ENCODE assay signal across 13 cellular contexts in genomic region chr9:131429121-131430012, GRCh38. TPM values are rescaled to one million over a fixed set of nuclear protein-coding genes. Genes with fewer than 3 reads are reported as not detected.
A peak's percentile ranks its signal among the peaks of the same experiment; 100 is the strongest.
DNase-seq lines count a peak whose midpoint lies in the region; ATAC-seq and TF ChIP-seq lines count a peak whose summit lies in the region.
"Had no signal": no experiment of that assay in that cellular context is flagged by ENCODE, and none has a peak within 500 bp of the region (broad histone marks: within the 10 kb centered on the region; RNA-seq: fewer than 3 reads in every experiment).

No MANE protein-coding gene starts in this region.

- H4K5ac ChIP-seq in IMR-90 (ENCODE audit: low read depth, low read length) = no peak overlapping the region

- H3K27ac ChIP-seq in IMR-90 (ENCODE audit: insufficient read depth, low read length) = no peak overlapping the region
- H3K27ac ChIP-seq in gastrocnemius medialis = no peak overlapping the region

- peaks cover 23 to 79% of the 10 kb centered on the region in 2 experiments for H3K79me1 ChIP-seq in IMR-90 (ENCODE audit: low read depth in 1 of 2, low read length in 2 of 2)

- no peak overlapping the region for H2BK15ac ChIP-seq in IMR-90 (ENCODE audit: low read depth, low read length)

- in situ Hi-C loops in IMR-90 (cut with MboI; ENCODE audit: low sequenced_read_pairs) = no loop called here
- in situ Hi-C loops in ACHN (cut with HindIII; ENCODE audit: low pct_ligation_motif_present, low pct_unique_long_range_greater_than_20kb, low sequenced_read_pairs) = no loop called here
- in situ Hi-C loops in gastrocnemius medialis (cut with MboI; ENCODE audit: low sequenced_read_pairs in 4 of 4) = no loop called here

- no peak overlapping the region for H3K4me3 ChIP-seq in IMR-90 (ENCODE audit: insufficient read depth, low read depth, low read length)
- no peak overlapping the region for H3K4me3 ChIP-seq in choroid plexus epithelial cell (ENCODE audit: low read depth, low read length)
- no peak overlapping the region for H3K4me3 ChIP-seq in gastrocnemius medialis

- H3K9me3 ChIP-seq in IMR-90 (ENCODE audit: control insufficient read depth, insufficient read depth, low read length) (no peaks in the 10 kb centered on the region), gastrocnemius medialis (no peaks in the 10 kb centered on the region)

- no peak overlapping the region; the same call in 1 of the 2 replicates for H2AK5ac ChIP-seq in IMR-90 (ENCODE audit: low read depth, low read length)

- TF ChIP-seq POLR2A in IMR-90 (IDR thresholded peaks at IDR 0.05; ENCODE audit: low read depth, low read length) (no peak), gastrocnemius medialis (IDR thresholded peaks at IDR 0.05) (no peak)

- POLR2A ChIA-PET in IMR-90 (lab: Charles Lee; ENCODE audit: unreplicated experiment) = no interaction called here

- H2AK9ac ChIP-seq in IMR-90 (replicated peaks; ENCODE audit: low read depth, low read length, poor library complexity) = no peak overlapping the region

- peaks cover 49% of the 10 kb centered on the region for H3K9me1 ChIP-seq in IMR-90 (ENCODE audit: insufficient read depth, low read length)

- 0 out of 2 replicates have a peak overlapping the region, but pooled peaks have one; percentile 3 for H3K23ac ChIP-seq in IMR-90 (ENCODE audit: low read depth, low read length)

- intact Hi-C loops in IMR-90 (cut with micrococcal nuclease) = loop anchor here (10.0 kb wide), 1 partner anchor 255 kb away; no protein-coding TSS in a partner anchor
- intact Hi-C loops in gastrocnemius medialis (cut with DNase I; ENCODE audit: low total_unique reads) = no loop called here

- TF ChIP-seq CTCF in IMR-90 (conservative IDR thresholded peaks at IDR 0.05; ENCODE audit: low read depth, low read length) = no peak
- TF ChIP-seq CTCF in choroid plexus epithelial cell (conservative IDR thresholded peaks at IDR 0.05; ENCODE audit: low read depth, low read length) = no peak
- TF ChIP-seq CTCF in osteocyte (IDR thresholded peaks at IDR 0.05) = no peak
- TF ChIP-seq CTCF in gastrocnemius medialis (IDR thresholded peaks at IDR 0.05 in 4 of 5, conservative IDR thresholded peaks at IDR 0.05 in 1 of 5) = no peak

- no peak for TF ChIP-seq RAD21 in IMR-90 (IDR thresholded peaks at IDR 0.05; ENCODE audit: low read length)

- H2BK20ac ChIP-seq in IMR-90 (ENCODE audit: low read depth, low read length) = no peak overlapping the region

- H4K20me1 ChIP-seq in IMR-90 (ENCODE audit: insufficient read depth, low read length) = peaks cover 86% of the 10 kb centered on the region

- WGBS in IMR-90 (ENCODE audit: extremely low coverage in 2 of 2, insufficient read length in 1 of 2), 2 experiments = no CpG with 5 or more reads among the region's 10 CpGs

- H4K8ac ChIP-seq in IMR-90 (ENCODE audit: low read depth in 2 of 2, low read length in 2 of 2) = no peak overlapping the region

- dilution Hi-C loops in IMR-90 (cut with HindIII; ENCODE audit: low sequenced_read_pairs, unreplicated experiment) = no loop called here

- peaks cover 30% of the 10 kb centered on the region for H3K36me3 Mint-ChIP-seq in T-helper 2 cell treated with Interferon-gamma antibody and Interleukin-4, amounts not matched to agents 5 μg/mL and 100 μg/mL, for 36 hours (ENCODE audit: low read depth)
- peaks cover 12% of the 10 kb centered on the region for H3K36me3 Mint-ChIP-seq in osteocyte (ENCODE audit: unreplicated experiment)

- no peak overlapping the region for H2BK5ac ChIP-seq in IMR-90 (ENCODE audit: low read depth, low read length, poor library complexity, severe bottlenecking)

- H3K9me3 Mint-ChIP-seq in T-helper 2 cell treated with Interferon-gamma antibody and Interleukin-4, amounts not matched to agents 5 μg/mL and 100 μg/mL, for 36 hours = no peaks in the 10 kb centered on the region
- H3K9me3 Mint-ChIP-seq in osteocyte (ENCODE audit: unreplicated experiment) = no peaks in the 10 kb centered on the region

- peak overlapping the region; percentile 28 for H3K27ac Mint-ChIP-seq in T-helper 2 cell treated with Interferon-gamma antibody and Interleukin-4, amounts not matched to agents 5 μg/mL and 100 μg/mL, for 36 hours
- H3K27ac Mint-ChIP-seq in osteocyte (ENCODE audit: unreplicated experiment) = peak overlapping the region; percentile 61

- no peaks in the 10 kb centered on the region for H3K27me3 Mint-ChIP-seq in T-helper 2 cell treated with Interferon-gamma antibody and Interleukin-4, amounts not matched to agents 5 μg/mL and 100 μg/mL, for 36 hours (ENCODE audit: low read depth)
- H3K27me3 Mint-ChIP-seq in osteocyte (ENCODE audit: unreplicated experiment) = no peaks in the 10 kb centered on the region

- H3K9ac ChIP-seq in IMR-90 (ENCODE audit: low read depth, low read length) = no peak overlapping the region

- H3K14ac ChIP-seq in IMR-90 (replicated peaks; ENCODE audit: low read depth, low read length) = peak overlapping the region; percentile 41; the same call in 1 of the 2 replicates

- H2BK120ac ChIP-seq in IMR-90 (ENCODE audit: low read depth, low read length) = no peak overlapping the region

- BruUV-seq in IMR-90 (replicated peaks; lab: Mats Ljungman, UMichigan) = no TSS peak

- CTCF ChIA-PET in IMR-90 (lab: Yijun Ruan, JAX) = interaction anchor here (0.5 kb wide), 1 partner anchor 25 kb away, joined by 5 read pairs; no protein-coding TSS in a partner anchor

- no peak overlapping the region for H2AFZ ChIP-seq in IMR-90 (replicated peaks; ENCODE audit: low read length, poor library complexity)

- DNase-seq in T-helper 2 cell treated with Interferon-gamma antibody and Interleukin-4, amounts not matched to agents 5 μg/mL and 100 μg/mL, for 36 hours (ENCODE audit: low spot score) = no peak
- no peak for DNase-seq in T-helper 2 cell
- peak; percentile 19 for DNase-seq in IMR-90
- peak; percentile 23 for DNase-seq in choroid plexus epithelial cell (ENCODE audit: low read depth)
- DNase-seq in osteocyte (ENCODE audit: extremely low spot score, unreplicated experiment) = no peak
- no peak for DNase-seq in ACHN
- DNase-seq in gastrocnemius medialis = no peak
- DNase-seq: activated gamma-delta T cell treated with Interleukin-2 at 50 U/mL for 16 hours, dermis blood vessel endothelial cell, kidney, NCI-H1105 treated with DMSO at 0.1 percent for 48 hours, NCI-H774 had no signal

- peaks cover 30% of the 10 kb centered on the region for H3K4me1 ChIP-seq in IMR-90 (ENCODE audit: control insufficient read depth, insufficient read depth, low read length)
- H3K4me1 ChIP-seq in gastrocnemius medialis = peaks cover 13 to 15% of the 10 kb centered on the region in 2 donors

- no peaks in the 10 kb centered on the region for H3K27me3 ChIP-seq in IMR-90 (ENCODE audit: control insufficient read depth, insufficient read depth, low read length)
- no peaks in the 10 kb centered on the region for H3K27me3 ChIP-seq in gastrocnemius medialis

- H3K4me2 ChIP-seq in IMR-90 (ENCODE audit: low read depth, low read length) = peak overlapping the region; percentile 38; the same call in 1 of the 2 replicates

- H3K4ac ChIP-seq in IMR-90 (ENCODE audit: low read depth, low read length) = peak overlapping the region; percentile 58; the same call in 1 of the 2 replicates

- H3K4me1 Mint-ChIP-seq in T-helper 2 cell treated with Interferon-gamma antibody and Interleukin-4, amounts not matched to agents 5 μg/mL and 100 μg/mL, for 36 hours (ENCODE audit: low read depth) = peaks cover 25% of the 10 kb centered on the region
- peaks cover 38% of the 10 kb centered on the region for H3K4me1 Mint-ChIP-seq in osteocyte (ENCODE audit: unreplicated experiment)

- H3K36me3 ChIP-seq in IMR-90 (ENCODE audit: control insufficient read depth, insufficient read depth, low read length) (peaks cover 21% of the 10 kb centered on the region), gastrocnemius medialis (peaks cover 0 to 26% of the 10 kb centered on the region in 2 donors)

- H3K56ac ChIP-seq in IMR-90 (ENCODE audit: extremely low read depth, insufficient read depth, low read length) = no peak overlapping the region

- no peak overlapping the region for H4K91ac ChIP-seq in IMR-90 (ENCODE audit: insufficient read depth, low read depth, low read length)

- no peak overlapping the region for H3K4me3 Mint-ChIP-seq in T-helper 2 cell treated with Interferon-gamma antibody and Interleukin-4, amounts not matched to agents 5 μg/mL and 100 μg/mL, for 36 hours
- no peak overlapping the region for H3K4me3 Mint-ChIP-seq in osteocyte (ENCODE audit: unreplicated experiment)

- ATAC-seq in IMR-90 (ENCODE audit: low read depth) = peak; percentile 19
- ATAC-seq in HG02938 (IDR thresholded peaks at IDR 0.05; ENCODE audit: unreplicated experiment) = no peak
- no peak for ATAC-seq in gastrocnemius medialis

- no peak overlapping the region for H3K18ac ChIP-seq in IMR-90 (ENCODE audit: low read depth, low read length)

TF ChIP-seq in IMR-90, 13 proteins besides CTCF, POLR2A, EP300 and RAD21 (continues in another document):
- TF ChIP-seq RFX5 (IDR thresholded peaks at IDR 0.05; ENCODE audit: low read depth, low read length) (no peak), CHD1 (IDR thresholded peaks at IDR 0.05; ENCODE audit: low read depth, low read length) (no peak), ELK1 (IDR thresholded peaks at IDR 0.05; ENCODE audit: borderline replicate concordance, low read depth, low read length) (no peak), CEBPB (IDR thresholded peaks at IDR 0.05; ENCODE audit: low read depth, low read length) (no peak), USF2 (IDR thresholded peaks at IDR 0.05; ENCODE audit: low read depth, low read length) (no peak), BHLHE40 (IDR thresholded peaks at IDR 0.05; ENCODE audit: low read depth, low read length) (no peak)

RNA-seq across cellular contexts. Expression of gene PRRC2B, which starts 35.5 kb away (rescaled TPM):
- total RNA-seq in IMR-90 (2012; rRNA removed) (19.4 and 22.2 TPM in 2 replicates), osteocyte (285 and 290 TPM in 2 replicates), gastrocnemius medialis (10 to 100 TPM; 29.9 to 41.6 (median 37.2) TPM)
- polyA plus RNA-seq in IMR-90 (2012; rRNA removed) = 39.1 and 46.5 TPM in 2 replicates
- polyA plus RNA-seq in IMR-90 (2012; cell fraction: cytosol; rRNA removed) = 26.8 and 31.7 TPM in 2 replicates
- polyA plus RNA-seq in IMR-90 (2012; cell fraction: nucleus; rRNA removed; ENCODE audit: low replicate concordance) = 111 and 118 TPM in 2 replicates

Comparison
In these comparisons a context has a peak if more than half of its experiments do, and no peak if none do; other contexts are left out.
1. DNase-seq: peak in IMR-90 (single experiment) and choroid plexus epithelial cell (single experiment); none in T-helper 2 cell treated with Interferon-gamma antibody and Interleukin-4, amounts not matched to agents 5 μg/mL and 100 μg/mL, for 36 hours (single experiment), T-helper 2 cell (0 of 5), osteocyte (single experiment), ACHN (single experiment) and gastrocnemius medialis (0 of 2).